Comparison of ENCODE assay signal across 1 cellular context in the genomic region with DNA sequence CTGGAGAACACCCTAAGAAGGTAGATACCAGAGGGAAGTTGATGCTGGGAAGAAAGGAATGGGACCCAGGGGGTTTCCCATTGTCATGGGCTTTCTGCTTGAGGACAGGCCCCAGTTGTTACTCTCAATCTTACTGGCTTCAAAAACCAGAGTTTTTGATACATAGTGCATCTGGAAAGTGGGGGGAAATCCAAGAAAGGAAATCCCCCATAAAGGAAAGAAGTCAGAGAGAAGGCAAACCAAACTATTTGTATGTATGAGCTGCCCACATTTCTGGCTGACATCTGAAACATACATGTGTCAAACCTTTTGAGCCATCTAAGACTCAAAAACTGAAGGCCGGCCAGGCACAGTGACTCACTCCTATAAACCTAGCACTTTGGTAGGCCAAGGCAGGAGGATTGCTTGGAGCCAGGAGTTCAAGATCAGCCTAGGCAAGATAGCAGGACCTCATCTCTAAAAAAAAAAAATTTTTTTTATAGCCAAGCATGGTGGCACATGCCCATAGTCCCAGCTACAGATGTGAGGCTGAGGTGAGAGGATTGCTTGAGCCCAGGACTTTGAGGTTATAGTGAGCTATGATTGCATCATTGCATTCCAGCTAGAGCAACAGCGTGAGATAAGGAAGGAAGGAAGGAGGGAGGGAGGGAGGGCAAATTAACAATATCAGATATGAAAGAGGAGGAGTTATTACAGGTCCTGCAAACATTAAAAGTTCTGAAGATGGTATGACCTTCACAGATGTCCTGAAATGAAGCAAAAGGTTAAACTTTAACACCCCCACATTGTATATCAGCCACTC.
TF ChIP-seq lines count a peak whose summit lies in the region.

No MANE protein-coding gene starts in this region.

TF ChIP-seq in K562, 482 proteins besides CTCF, POLR2A, EP300 and RAD21 (continued from another document and continues in another):
- peak; percentile 55 for TF ChIP-seq EP400 (IDR thresholded peaks at IDR 0.05)
- TF ChIP-seq ZFP36 (IDR thresholded peaks at IDR 0.05; ENCODE audit: low read depth, low read length, partially characterized antibody): no peak
- TF ChIP-seq ZEB2 (IDR thresholded peaks at IDR 0.05): peak; percentile 53; the same call in 1 of the 2 replicates
- TF ChIP-seq XRCC3 (IDR thresholded peaks at IDR 0.05): no peak
- no peak for TF ChIP-seq RBM34 (IDR thresholded peaks at IDR 0.05; ENCODE audit: borderline replicate concordance, insufficient read depth, low read length)
- TF ChIP-seq RBM17 (IDR thresholded peaks at IDR 0.05; ENCODE audit: borderline replicate concordance, low read depth, low read length): no peak
- peak; percentile 79 for TF ChIP-seq ZNF311 (CRISPR knock-in tag; IDR thresholded peaks at IDR 0.05)
- TF ChIP-seq ZNF3 (CRISPR knock-in tag; IDR thresholded peaks at IDR 0.05): no peak
- TF ChIP-seq ADNP (tag; IDR thresholded peaks at IDR 0.05): peak; percentile 69
- TF ChIP-seq POLR2AphosphoS5 (IDR thresholded peaks at IDR 0.05; ENCODE audit: control insufficient read depth, insufficient read depth, low read depth, low read length): no peak
- no peak for TF ChIP-seq HIVEP1 (CRISPR knock-in tag; IDR thresholded peaks at IDR 0.05)
- TF ChIP-seq, protein P1, sequence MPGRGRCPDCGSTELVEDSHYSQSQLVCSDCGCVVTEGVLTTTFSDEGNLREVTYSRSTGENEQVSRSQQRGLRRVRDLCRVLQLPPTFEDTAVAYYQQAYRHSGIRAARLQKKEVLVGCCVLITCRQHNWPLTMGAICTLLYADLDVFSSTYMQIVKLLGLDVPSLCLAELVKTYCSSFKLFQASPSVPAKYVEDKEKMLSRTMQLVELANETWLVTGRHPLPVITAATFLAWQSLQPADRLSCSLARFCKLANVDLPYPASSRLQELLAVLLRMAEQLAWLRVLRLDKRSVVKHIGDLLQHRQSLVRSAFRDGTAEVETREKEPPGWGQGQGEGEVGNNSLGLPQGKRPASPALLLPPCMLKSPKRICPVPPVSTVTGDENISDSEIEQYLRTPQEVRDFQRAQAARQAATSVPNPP (IDR thresholded peaks at IDR 0.05; ENCODE audit: borderline replicate concordance, insufficient read depth, insufficient read length): no peak
- peak; percentile 97 for TF ChIP-seq TEAD1 (CRISPR knock-in tag; IDR thresholded peaks at IDR 0.05)
- TF ChIP-seq CTBP1 (IDR thresholded peaks at IDR 0.05; ENCODE audit: borderline replicate concordance): peak; percentile 45; the same call in 1 of the 2 replicates
- TF ChIP-seq, protein P2, sequence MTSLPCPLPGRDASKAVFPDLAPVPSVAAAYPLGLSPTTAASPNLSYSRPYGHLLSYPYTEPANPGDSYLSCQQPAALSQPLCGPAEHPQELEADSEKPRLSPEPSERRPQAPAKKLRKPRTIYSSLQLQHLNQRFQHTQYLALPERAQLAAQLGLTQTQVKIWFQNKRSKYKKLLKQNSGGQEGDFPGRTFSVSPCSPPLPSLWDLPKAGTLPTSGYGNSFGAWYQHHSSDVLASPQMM (CRISPR knock-in tag; IDR thresholded peaks at IDR 0.05): no peak
- no peak for TF ChIP-seq XRCC5 (IDR thresholded peaks at IDR 0.05; ENCODE audit: low read depth, low read length)
- no peak for TF ChIP-seq RBM15 (IDR thresholded peaks at IDR 0.05; ENCODE audit: insufficient read depth, low read length)
- TF ChIP-seq ZNF316 (IDR thresholded peaks at IDR 0.05): no peak
- no peak for TF ChIP-seq ZNF263 (CRISPR knock-in tag; IDR thresholded peaks at IDR 0.05; ENCODE audit: borderline replicate concordance)
- TF ChIP-seq CBFA2T3 (IDR thresholded peaks at IDR 0.05): no peak
- TF ChIP-seq CBX3 (IDR thresholded peaks at IDR 0.05; ENCODE audit: borderline replicate concordance in 1 of 2, low read length in 2 of 2): peak in 1 of 2 experiments; percentile 25; a peak in 1 of 3 replicates
- no peak for TF ChIP-seq HSF4 (CRISPR knock-in tag; IDR thresholded peaks at IDR 0.05; ENCODE audit: borderline replicate concordance)
- no peak for TF ChIP-seq GABPA (tag; conservative IDR thresholded peaks at IDR 0.05; ENCODE audit: low read depth)
- TF ChIP-seq, protein P3, sequence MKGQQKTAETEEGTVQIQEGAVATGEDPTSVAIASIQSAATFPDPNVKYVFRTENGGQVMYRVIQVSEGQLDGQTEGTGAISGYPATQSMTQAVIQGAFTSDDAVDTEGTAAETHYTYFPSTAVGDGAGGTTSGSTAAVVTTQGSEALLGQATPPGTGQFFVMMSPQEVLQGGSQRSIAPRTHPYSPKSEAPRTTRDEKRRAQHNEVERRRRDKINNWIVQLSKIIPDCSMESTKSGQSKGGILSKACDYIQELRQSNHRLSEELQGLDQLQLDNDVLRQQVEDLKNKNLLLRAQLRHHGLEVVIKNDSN (CRISPR knock-in tag; IDR thresholded peaks at IDR 0.05): no peak
- TF ChIP-seq TSC22D4 (tag; IDR thresholded peaks at IDR 0.05): no peak
- no peak for TF ChIP-seq NBN (IDR thresholded peaks at IDR 0.05; ENCODE audit: low read depth)
- no peak for TF ChIP-seq ZNF175 (CRISPR knock-in tag; IDR thresholded peaks at IDR 0.05; ENCODE audit: low read depth)
- TF ChIP-seq POU5F1 (IDR thresholded peaks at IDR 0.05; ENCODE audit: borderline replicate concordance, low read depth, low read length, partially characterized antibody): no peak
- TF ChIP-seq, protein P4, sequence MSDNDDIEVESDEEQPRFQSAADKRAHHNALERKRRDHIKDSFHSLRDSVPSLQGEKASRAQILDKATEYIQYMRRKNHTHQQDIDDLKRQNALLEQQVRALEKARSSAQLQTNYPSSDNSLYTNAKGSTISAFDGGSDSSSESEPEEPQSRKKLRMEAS (CRISPR knock-in tag; IDR thresholded peaks at IDR 0.05): 0 out of 2 replicates have a peak, but pooled peaks have one; percentile 19
- TF ChIP-seq HOXB6 (CRISPR knock-in tag; IDR thresholded peaks at IDR 0.05; ENCODE audit: borderline replicate concordance): peak; percentile 47; the same call in 1 of the 2 replicates
- TF ChIP-seq IFI16 (CRISPR knock-in tag; IDR thresholded peaks at IDR 0.05): 0 out of 2 replicates have a peak, but pooled peaks have one; percentile 21
- TF ChIP-seq, protein P5, sequence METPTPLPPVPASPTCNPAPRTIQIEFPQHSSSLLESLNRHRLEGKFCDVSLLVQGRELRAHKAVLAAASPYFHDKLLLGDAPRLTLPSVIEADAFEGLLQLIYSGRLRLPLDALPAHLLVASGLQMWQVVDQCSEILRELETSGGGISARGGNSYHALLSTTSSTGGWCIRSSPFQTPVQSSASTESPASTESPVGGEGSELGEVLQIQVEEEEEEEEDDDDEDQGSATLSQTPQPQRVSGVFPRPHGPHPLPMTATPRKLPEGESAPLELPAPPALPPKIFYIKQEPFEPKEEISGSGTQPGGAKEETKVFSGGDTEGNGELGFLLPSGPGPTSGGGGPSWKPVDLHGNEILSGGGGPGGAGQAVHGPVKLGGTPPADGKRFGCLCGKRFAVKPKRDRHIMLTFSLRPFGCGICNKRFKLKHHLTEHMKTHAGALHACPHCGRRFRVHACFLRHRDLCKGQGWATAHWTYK (CRISPR knock-in tag; IDR thresholded peaks at IDR 0.05): no peak
- TF ChIP-seq ZNF77 (CRISPR knock-in tag; IDR thresholded peaks at IDR 0.05): no peak
- TF ChIP-seq NONO (IDR thresholded peaks at IDR 0.05; ENCODE audit: low read depth in 2 of 2, low read length in 1 of 2): no peak
- TF ChIP-seq, protein P6, sequence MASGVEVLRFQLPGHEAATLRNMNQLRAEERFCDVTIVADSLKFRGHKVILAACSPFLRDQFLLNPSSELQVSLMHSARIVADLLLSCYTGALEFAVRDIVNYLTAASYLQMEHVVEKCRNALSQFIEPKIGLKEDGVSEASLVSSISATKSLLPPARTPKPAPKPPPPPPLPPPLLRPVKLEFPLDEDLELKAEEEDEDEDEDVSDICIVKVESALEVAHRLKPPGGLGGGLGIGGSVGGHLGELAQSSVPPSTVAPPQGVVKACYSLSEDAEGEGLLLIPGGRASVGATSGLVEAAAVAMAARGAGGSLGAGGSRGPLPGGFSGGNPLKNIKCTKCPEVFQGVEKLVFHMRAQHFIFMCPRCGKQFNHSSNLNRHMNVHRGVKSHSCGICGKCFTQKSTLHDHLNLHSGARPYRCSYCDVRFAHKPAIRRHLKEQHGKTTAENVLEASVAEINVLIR (CRISPR knock-in tag; IDR thresholded peaks at IDR 0.05): no peak
- TF ChIP-seq, protein P7, sequence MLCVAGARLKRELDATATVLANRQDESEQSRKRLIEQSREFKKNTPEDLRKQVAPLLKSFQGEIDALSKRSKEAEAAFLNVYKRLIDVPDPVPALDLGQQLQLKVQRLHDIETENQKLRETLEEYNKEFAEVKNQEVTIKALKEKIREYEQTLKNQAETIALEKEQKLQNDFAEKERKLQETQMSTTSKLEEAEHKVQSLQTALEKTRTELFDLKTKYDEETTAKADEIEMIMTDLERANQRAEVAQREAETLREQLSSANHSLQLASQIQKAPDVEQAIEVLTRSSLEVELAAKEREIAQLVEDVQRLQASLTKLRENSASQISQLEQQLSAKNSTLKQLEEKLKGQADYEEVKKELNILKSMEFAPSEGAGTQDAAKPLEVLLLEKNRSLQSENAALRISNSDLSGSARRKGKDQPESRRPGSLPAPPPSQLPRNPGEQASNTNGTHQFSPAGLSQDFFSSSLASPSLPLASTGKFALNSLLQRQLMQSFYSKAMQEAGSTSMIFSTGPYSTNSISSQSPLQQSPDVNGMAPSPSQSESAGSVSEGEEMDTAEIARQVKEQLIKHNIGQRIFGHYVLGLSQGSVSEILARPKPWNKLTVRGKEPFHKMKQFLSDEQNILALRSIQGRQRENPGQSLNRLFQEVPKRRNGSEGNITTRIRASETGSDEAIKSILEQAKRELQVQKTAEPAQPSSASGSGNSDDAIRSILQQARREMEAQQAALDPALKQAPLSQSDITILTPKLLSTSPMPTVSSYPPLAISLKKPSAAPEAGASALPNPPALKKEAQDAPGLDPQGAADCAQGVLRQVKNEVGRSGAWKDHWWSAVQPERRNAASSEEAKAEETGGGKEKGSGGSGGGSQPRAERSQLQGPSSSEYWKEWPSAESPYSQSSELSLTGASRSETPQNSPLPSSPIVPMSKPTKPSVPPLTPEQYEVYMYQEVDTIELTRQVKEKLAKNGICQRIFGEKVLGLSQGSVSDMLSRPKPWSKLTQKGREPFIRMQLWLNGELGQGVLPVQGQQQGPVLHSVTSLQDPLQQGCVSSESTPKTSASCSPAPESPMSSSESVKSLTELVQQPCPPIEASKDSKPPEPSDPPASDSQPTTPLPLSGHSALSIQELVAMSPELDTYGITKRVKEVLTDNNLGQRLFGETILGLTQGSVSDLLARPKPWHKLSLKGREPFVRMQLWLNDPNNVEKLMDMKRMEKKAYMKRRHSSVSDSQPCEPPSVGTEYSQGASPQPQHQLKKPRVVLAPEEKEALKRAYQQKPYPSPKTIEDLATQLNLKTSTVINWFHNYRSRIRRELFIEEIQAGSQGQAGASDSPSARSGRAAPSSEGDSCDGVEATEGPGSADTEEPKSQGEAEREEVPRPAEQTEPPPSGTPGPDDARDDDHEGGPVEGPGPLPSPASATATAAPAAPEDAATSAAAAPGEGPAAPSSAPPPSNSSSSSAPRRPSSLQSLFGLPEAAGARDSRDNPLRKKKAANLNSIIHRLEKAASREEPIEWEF (CRISPR knock-in tag; IDR thresholded peaks at IDR 0.05): no peak
- TF ChIP-seq, protein P8, sequence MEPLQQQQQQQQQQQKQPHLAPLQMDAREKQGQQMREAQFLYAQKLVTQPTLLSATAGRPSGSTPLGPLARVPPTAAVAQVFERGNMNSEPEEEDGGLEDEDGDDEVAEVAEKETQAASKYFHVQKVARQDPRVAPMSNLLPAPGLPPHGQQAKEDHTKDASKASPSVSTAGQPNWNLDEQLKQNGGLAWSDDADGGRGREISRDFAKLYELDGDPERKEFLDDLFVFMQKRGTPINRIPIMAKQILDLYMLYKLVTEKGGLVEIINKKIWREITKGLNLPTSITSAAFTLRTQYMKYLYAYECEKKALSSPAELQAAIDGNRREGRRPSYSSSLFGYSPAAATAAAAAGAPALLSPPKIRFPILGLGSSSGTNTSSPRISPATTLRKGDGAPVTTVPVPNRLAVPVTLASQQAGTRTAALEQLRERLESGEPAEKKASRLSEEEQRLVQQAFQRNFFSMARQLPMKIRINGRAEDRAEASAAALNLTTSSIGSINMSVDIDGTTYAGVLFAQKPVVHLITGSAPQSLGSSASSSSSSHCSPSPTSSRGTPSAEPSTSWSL (CRISPR knock-in tag; IDR thresholded peaks at IDR 0.05; ENCODE audit: borderline replicate concordance): no peak
- TF ChIP-seq TAF7 (tag; IDR thresholded peaks at IDR 0.05): no peak
- TF ChIP-seq FOXK1 (CRISPR knock-in tag; IDR thresholded peaks at IDR 0.05; ENCODE audit: borderline replicate concordance): no peak
- TF ChIP-seq, protein P9, sequence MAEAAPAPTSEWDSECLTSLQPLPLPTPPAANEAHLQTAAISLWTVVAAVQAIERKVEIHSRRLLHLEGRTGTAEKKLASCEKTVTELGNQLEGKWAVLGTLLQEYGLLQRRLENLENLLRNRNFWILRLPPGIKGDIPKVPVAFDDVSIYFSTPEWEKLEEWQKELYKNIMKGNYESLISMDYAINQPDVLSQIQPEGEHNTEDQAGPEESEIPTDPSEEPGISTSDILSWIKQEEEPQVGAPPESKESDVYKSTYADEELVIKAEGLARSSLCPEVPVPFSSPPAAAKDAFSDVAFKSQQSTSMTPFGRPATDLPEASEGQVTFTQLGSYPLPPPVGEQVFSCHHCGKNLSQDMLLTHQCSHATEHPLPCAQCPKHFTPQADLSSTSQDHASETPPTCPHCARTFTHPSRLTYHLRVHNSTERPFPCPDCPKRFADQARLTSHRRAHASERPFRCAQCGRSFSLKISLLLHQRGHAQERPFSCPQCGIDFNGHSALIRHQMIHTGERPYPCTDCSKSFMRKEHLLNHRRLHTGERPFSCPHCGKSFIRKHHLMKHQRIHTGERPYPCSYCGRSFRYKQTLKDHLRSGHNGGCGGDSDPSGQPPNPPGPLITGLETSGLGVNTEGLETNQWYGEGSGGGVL (CRISPR knock-in tag; IDR thresholded peaks at IDR 0.05): no peak
- TF ChIP-seq, protein P10, sequence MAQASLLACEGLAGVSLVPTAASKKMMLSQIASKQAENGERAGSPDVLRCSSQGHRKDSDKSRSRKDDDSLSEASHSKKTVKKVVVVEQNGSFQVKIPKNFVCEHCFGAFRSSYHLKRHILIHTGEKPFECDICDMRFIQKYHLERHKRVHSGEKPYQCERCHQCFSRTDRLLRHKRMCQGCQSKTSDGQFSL (CRISPR knock-in tag; IDR thresholded peaks at IDR 0.05): no peak
- TF ChIP-seq, protein P10 (tag; IDR thresholded peaks at IDR 0.05): no peak
